26 cellular contexts compared by ENCODE assay signal in genomic region chr17:32567511-32567910, GRCh38.
"Had no signal": no experiment of that assay in that cellular context is flagged by ENCODE, and none has a peak within 500 bp of the region (broad histone marks: within the 10 kb centered on the region; RNA-seq: fewer than 3 reads in every experiment).

No MANE protein-coding gene starts in this region.

- DNase-seq: activated CD4-positive, alpha-beta memory T cell treated with anti-CD3 and anti-CD28 coated beads for 36 hours; activated CD4-positive, alpha-beta T cell treated with anti-CD3 and anti-CD28 coated beads, Interleukin-2, amount 10 ng/mL, durations not matched to agents 7 days and 5 days; activated CD4-positive, CD25-positive, alpha-beta regulatory T cell; activated CD8-positive, alpha-beta memory T cell treated with anti-CD3 and anti-CD28 coated beads for 24 hours; activated effector memory CD4-positive, alpha-beta T cell treated with anti-CD3 and anti-CD28 coated beads, Interleukin-2, amount 50 U/mL, for 16 hours; activated naive CD4-positive, alpha-beta T cell treated with anti-CD3 and anti-CD28 coated beads for 36 hours; activated T-cell treated with anti-CD3 and anti-CD28 coated beads, Interleukin-2, amount 50 U/mL, for 4 hours; amygdala; MG63; MV-4-11; NCI-H1105 treated with DMSO at 0.1 percent for 48 hours; NCI-H1436 treated with DMSO at 0.1 percent for 48 hours; NCI-H187; NCI-H2081; NCI-H345; NCI-H510A; NCI-H526 treated with DMSO at 0.1 percent for 48 hours; NCI-H82; T-cell; T-helper 2 cell; T1000 had no signal

- H3K27me3 ChIP-seq: MG63 had no signal

- FAIRE-seq: astrocyte, TTC549 had no signal

- H3K4me3 ChIP-seq: MG63, SK-N-MC had no signal

- H3K36me3 ChIP-seq: MG63 had no signal

- ATAC-seq: activated T-cell treated with anti-CD3 and anti-CD28 coated beads, Interleukin-2, amount 50 U/mL, for 4 hours; Right ventricle myocardium inferior; T-cell had no signal

- H3K9me3 ChIP-seq: MG63 had no signal

- H3K27ac ChIP-seq: SK-N-MC, VCaP had no signal
